ENCODE assay signal across 8 cellular contexts in genomic region chr3:134029734-134030381, GRCh38. TPM values are rescaled to one million over a fixed set of nuclear protein-coding genes. Genes with fewer than 3 reads are reported as not detected.
DNase-seq lines count a peak whose midpoint lies in the region; ATAC-seq and TF ChIP-seq lines count a peak whose summit lies in the region.

TSS of gene SLCO2A1 (minus strand) at chr3:134029925. CDS start at chr3:134029802, 123 bp downstream.

- TF ChIP-seq POLR2A in thyroid gland (IDR thresholded peaks at IDR 0.05): peak in 1 of 2 donors; percentile 79

- H3K4me1 ChIP-seq in lower lobe of right lung (peaks cover 10% of the 10 kb centered on the region), thyroid gland (peaks cover 12 to 30% of the 10 kb centered on the region in 2 donors)

- no peaks in the 10 kb centered on the region for H3K9me3 ChIP-seq in lower lobe of right lung
- H3K9me3 ChIP-seq in thyroid gland: no peaks in the 10 kb centered on the region

- no peak for DNase-seq in GM12865 (ENCODE audit: low read depth)
- peak; percentile 28 for DNase-seq in NCI-H2171 (lab: John Stamatoyannopoulos, UW)
- peak in 1 of 10 donors; percentile 56 for DNase-seq in dorsolateral prefrontal cortex
- peak; percentile 64 for DNase-seq in lower lobe of right lung
- peak; percentile 93 to 95 for DNase-seq in thyroid gland
- DNase-seq in cerebellar cortex (ENCODE audit: low spot score): no peak
- DNase-seq in cortex of kidney (lab: John Stamatoyannopoulos, UW): no peak

- peak within 1 kb of the TSS in 7 of 59 donors; percentile 6 to 32 (median 23) for H3K27ac ChIP-seq in dorsolateral prefrontal cortex
- peak within 1 kb of the TSS; percentile 85 for H3K27ac ChIP-seq in lower lobe of right lung
- H3K27ac ChIP-seq in thyroid gland: peak within 1 kb of the TSS; percentile 90 to 94 (median 93)

- TF ChIP-seq CTCF in GM12865 (IDR thresholded peaks at IDR 0.05; ENCODE audit: insufficient read depth, low read depth, low read length, missing control alignments) (no peak), dorsolateral prefrontal cortex (IDR thresholded peaks at IDR 0.05 in 54 of 56, conservative IDR thresholded peaks at IDR 0.05 in 2 of 56; ENCODE audit: low read depth in 1 of 56, partially characterized antibody in 56 of 56) (no peak), lower lobe of right lung (IDR thresholded peaks at IDR 0.05) (no peak), thyroid gland (IDR thresholded peaks at IDR 0.05) (no peak)

- H3K4me3 ChIP-seq in GM12865 (ENCODE audit: low read depth, low read length) (peak within 1 kb of the TSS; percentile 20), dorsolateral prefrontal cortex (peak within 1 kb of the TSS; percentile 20 to 74 (median 61)), lower lobe of right lung (peak within 1 kb of the TSS; percentile 62), thyroid gland (replicated peaks in 1 of 3) (peak within 1 kb of the TSS in 2 of 3 donors; percentile 66 to 72)

- intact Hi-C loops in dorsolateral prefrontal cortex (cut with DNase I): no loop called here
- intact Hi-C loops in lower lobe of right lung (cut with DNase I): no loop called here
- intact Hi-C loops in thyroid gland (cut with DNase I): no loop called here

- no peaks in the 10 kb centered on the region for H3K36me3 ChIP-seq in lower lobe of right lung
- H3K36me3 ChIP-seq in thyroid gland: no peaks in the 10 kb centered on the region

- ATAC-seq in lower lobe of right lung (peak; percentile 73 to 74), HG03571 (IDR thresholded peaks at IDR 0.05; ENCODE audit: unreplicated experiment) (no peak)

- H3K27me3 ChIP-seq in dorsolateral prefrontal cortex (peaks cover 0 to 26% (median 0%) of the 10 kb centered on the region in 45 donors), lower lobe of right lung (ENCODE audit: low read depth) (peaks cover 12% of the 10 kb centered on the region), thyroid gland (no peaks in the 10 kb centered on the region)

- WGBS in thyroid gland, 2 donors: 1 to 3% methylated on average over 19 to 34 of the region's 67 CpGs

RNA-seq across cellular contexts. Expression of gene SLCO2A1, which starts in this region (rescaled TPM):
- total RNA-seq in dorsolateral prefrontal cortex (10 to 100 TPM in 3 of 120 experiments, 1 to 10 TPM in 116, under 1 TPM in 1; 0.93 to 10.5 (median 5.3) TPM), lower lobe of right lung (204 TPM), thyroid gland (10 to 100 TPM; 26.0 to 76.6 (median 41.0) TPM)

Comparison
In these comparisons a context has a peak if more than half of its experiments do, and no peak if none do; other contexts are left out.
1. DNase-seq: peak in NCI-H2171 (single experiment), lower lobe of right lung (single experiment) and thyroid gland (2 of 2); none in GM12865 (single experiment), cerebellar cortex (single experiment) and cortex of kidney (single experiment).
2. Peak in every context shown above with its lines, with median percentiles within 50 percentile points of each other: H3K4me3 ChIP-seq.